13 cellular contexts compared by ENCODE assay signal in genomic region chr16:57976331-57976796, GRCh38. TPM values are rescaled to one million over a fixed set of nuclear protein-coding genes. Genes with fewer than 3 reads are reported as not detected.
A peak's percentile ranks its signal among the peaks of the same experiment; 100 is the strongest.
DNase-seq lines count a peak whose midpoint lies in the region; ATAC-seq and TF ChIP-seq lines count a peak whose summit lies in the region.
"Had no signal": no experiment of that assay in that cellular context is flagged by ENCODE, and none has a peak within 500 bp of the region (broad histone marks: within the 10 kb centered on the region; RNA-seq: fewer than 3 reads in every experiment).

No MANE protein-coding gene starts in this region.

- POLR2A ChIA-PET in MCF 10A (lab: Yijun Ruan, JAX), result no interaction called here

- WGBS in right cardiac atrium, result 46% methylated on average over 2 of the region's 2 CpGs

- H3K4me3 Mint-ChIP-seq in MCF 10A (ENCODE audit: unreplicated experiment), result no peak overlapping the region
- no peak overlapping the region for H3K4me3 Mint-ChIP-seq in mesothelial cell of epicardium
- H3K4me3 Mint-ChIP-seq in activated naive CD8-positive, alpha-beta T cell treated with anti-CD3 and anti-CD28 coated beads, Interleukin-2, amount 50 U/mL, for 24 hours, result no peak overlapping the region
- H3K4me3 Mint-ChIP-seq: stimulated activated naive CD8-positive, alpha-beta T cell treated with anti-CD3 and anti-CD28 coated beads, Interleukin-15, amount 100 ng/mL, for 72 hours had no signal

- intact Hi-C loops in MCF 10A (cut with micrococcal nuclease) (no loop called here), right cardiac atrium (cut with DNase I) (no loop called here)

- H3K36me3 Mint-ChIP-seq in MCF 10A (ENCODE audit: insufficient read depth, unreplicated experiment) (no peaks in the 10 kb centered on the region), mesothelial cell of epicardium (no peaks in the 10 kb centered on the region)
- H3K36me3 Mint-ChIP-seq in activated naive CD8-positive, alpha-beta T cell treated with anti-CD3 and anti-CD28 coated beads, Interleukin-2, amount 50 U/mL, for 24 hours (ENCODE audit: low read depth), result no peaks in the 10 kb centered on the region

- CTCF ChIA-PET in MCF 10A (lab: Yijun Ruan, JAX), result interaction anchor here (0.8 to 1.5 kb wide), 4 partner anchors 9 to 220 kb away, joined by 3 to 4 read pairs (median 3); no protein-coding TSS in a partner anchor

- no peaks in the 10 kb centered on the region for H3K27me3 Mint-ChIP-seq in MCF 10A (ENCODE audit: insufficient read depth, unreplicated experiment)
- peaks cover 2% of the 10 kb centered on the region for H3K27me3 Mint-ChIP-seq in mesothelial cell of epicardium (ENCODE audit: low read depth)
- H3K27me3 Mint-ChIP-seq in activated naive CD8-positive, alpha-beta T cell treated with anti-CD3 and anti-CD28 coated beads, Interleukin-2, amount 50 U/mL, for 24 hours, result no peaks in the 10 kb centered on the region
- H3K27me3 Mint-ChIP-seq: stimulated activated naive CD8-positive, alpha-beta T cell treated with anti-CD3 and anti-CD28 coated beads, Interleukin-15, amount 100 ng/mL, for 72 hours had no signal

- ATAC-seq in right cardiac atrium (peak; percentile 84 to 89), HG03442 (IDR thresholded peaks at IDR 0.05; ENCODE audit: unreplicated experiment) (no peak)
- no peak for ATAC-seq in activated naive CD8-positive, alpha-beta T cell treated with anti-CD3 and anti-CD28 coated beads, Interleukin-2, amount 50 U/mL, for 24 hours
- ATAC-seq: stimulated activated naive CD8-positive, alpha-beta T cell treated with anti-CD3 and anti-CD28 coated beads, Interleukin-15, amount 100 ng/mL, for 72 hours had no signal

- H3K9me3 Mint-ChIP-seq in MCF 10A (ENCODE audit: unreplicated experiment), result no peaks in the 10 kb centered on the region
- no peaks in the 10 kb centered on the region for H3K9me3 Mint-ChIP-seq in mesothelial cell of epicardium
- H3K9me3 Mint-ChIP-seq in activated naive CD8-positive, alpha-beta T cell treated with anti-CD3 and anti-CD28 coated beads, Interleukin-2, amount 50 U/mL, for 24 hours, result no peaks in the 10 kb centered on the region
- H3K9me3 Mint-ChIP-seq: stimulated activated naive CD8-positive, alpha-beta T cell treated with anti-CD3 and anti-CD28 coated beads, Interleukin-15, amount 100 ng/mL, for 72 hours had no signal

- H3K27ac Mint-ChIP-seq in MCF 10A (ENCODE audit: low read depth, unreplicated experiment), result no peak overlapping the region
- H3K27ac Mint-ChIP-seq in mesothelial cell of epicardium, result no peak overlapping the region
- no peak overlapping the region for H3K27ac Mint-ChIP-seq in activated naive CD8-positive, alpha-beta T cell treated with anti-CD3 and anti-CD28 coated beads, Interleukin-2, amount 50 U/mL, for 24 hours
- H3K27ac Mint-ChIP-seq: stimulated activated naive CD8-positive, alpha-beta T cell treated with anti-CD3 and anti-CD28 coated beads, Interleukin-15, amount 100 ng/mL, for 72 hours had no signal

- TF ChIP-seq CTCF in MCF 10A (IDR thresholded peaks at IDR 0.05; ENCODE audit: unreplicated experiment), result no peak
- TF ChIP-seq CTCF in retinal pigment epithelial cell (conservative IDR thresholded peaks at IDR 0.05; ENCODE audit: low read depth, low read length), result no peak
- no peak for TF ChIP-seq CTCF in mesothelial cell of epicardium (IDR thresholded peaks at IDR 0.05; ENCODE audit: unreplicated experiment)

- peak overlapping the region; percentile 30 for H3K27ac ChIP-seq in right cardiac atrium (ENCODE audit: low read length)
- H3K27ac ChIP-seq: ovary had no signal

- no peak for DNase-seq in NT2/D1 (ENCODE audit: low read depth, low spot score)
- DNase-seq in MCF 10A (ENCODE audit: unreplicated experiment), result peak; percentile 46
- peak in 1 of 3 donors; percentile 6 for DNase-seq in right cardiac atrium
- peak; percentile 21 for DNase-seq in retinal pigment epithelial cell (ENCODE audit: low read depth)
- DNase-seq in mesothelial cell of epicardium (ENCODE audit: low spot score in 2 of 2, unreplicated experiment in 2 of 2), result no peak
- no peak for DNase-seq in activated naive CD8-positive, alpha-beta T cell treated with anti-CD3 and anti-CD28 coated beads, Interleukin-2, amount 50 U/mL, for 24 hours
- DNase-seq in GM19238 (ENCODE audit: insufficient read length, low spot score), result no peak
- DNase-seq: Caco-2; NCI-H2107; ovary; stimulated activated CD4-positive, alpha-beta T cell treated with anti-CD3 and anti-CD28 coated beads, Interleukin-4, amount 100 ng/mL, for 1 hour; stimulated activated naive CD8-positive, alpha-beta T cell treated with anti-CD3 and anti-CD28 coated beads, Interleukin-15, amount 100 ng/mL, for 72 hours had no signal

- H3K4me1 Mint-ChIP-seq in MCF 10A (ENCODE audit: insufficient read depth, unreplicated experiment) (no peaks in the 10 kb centered on the region), mesothelial cell of epicardium (no peaks in the 10 kb centered on the region)
- no peaks in the 10 kb centered on the region for H3K4me1 Mint-ChIP-seq in activated naive CD8-positive, alpha-beta T cell treated with anti-CD3 and anti-CD28 coated beads, Interleukin-2, amount 50 U/mL, for 24 hours

- H3K4me1 ChIP-seq in NT2/D1 (ENCODE audit: insufficient read depth, insufficient read length) (peaks cover 14% of the 10 kb centered on the region), right cardiac atrium (ENCODE audit: control insufficient read depth, insufficient read depth, low read length) (peaks cover 6% of the 10 kb centered on the region)

- no peak overlapping the region for H3K4me3 ChIP-seq in NT2/D1 (ENCODE audit: insufficient read length, low read depth)
- H3K4me3 ChIP-seq in right cardiac atrium (ENCODE audit: low read length), result no peak overlapping the region
- H3K4me3 ChIP-seq in retinal pigment epithelial cell (ENCODE audit: low read length), result no peak overlapping the region
- H3K4me3 ChIP-seq: ovary had no signal

- no TSS peak for BruUV-seq in MCF 10A (replicated peaks; lab: Mats Ljungman, UMichigan)

- H3K27me3 ChIP-seq in NT2/D1 (ENCODE audit: insufficient read depth, insufficient read length) (no peaks in the 10 kb centered on the region), right cardiac atrium (ENCODE audit: control insufficient read depth, insufficient read depth) (no peaks in the 10 kb centered on the region)
- H3K27me3 ChIP-seq: ovary had no signal

- H3K9ac ChIP-seq in NT2/D1 (ENCODE audit: insufficient read length, low read depth), result peak overlapping the region; percentile 11

- no peaks in the 10 kb centered on the region for H3K9me3 ChIP-seq in NT2/D1 (ENCODE audit: insufficient read depth, low read length)
- no peaks in the 10 kb centered on the region for H3K9me3 ChIP-seq in right cardiac atrium (ENCODE audit: control insufficient read depth, low read length)
- H3K9me3 ChIP-seq: Caco-2, ovary had no signal

- H3K36me3 ChIP-seq in NT2/D1 (ENCODE audit: insufficient read depth, insufficient read length, low read length), result no peaks in the 10 kb centered on the region
- H3K36me3 ChIP-seq: ovary had no signal

RNA-seq across cellular contexts. Expression of gene CNGB1, which starts 5.4 kb away (rescaled TPM):
- 0.17 TPM in 1 of 2 replicates, not detected in the other for total RNA-seq in MCF 10A (2022)
- not detected for total RNA-seq in right cardiac atrium
- not detected for polyA plus RNA-seq in right cardiac atrium
- 0.07 to 0.27 TPM (median 0.14 TPM) in 3 replicates for total RNA-seq in mesothelial cell of epicardium
- total RNA-seq: Caco-2 had no signal
- polyA plus RNA-seq: ovary had no signal

RNA-seq across cellular contexts. Expression of gene ZNF319, which starts 24.1 kb away (rescaled TPM):
- 12.6 and 16.3 TPM in 2 replicates for total RNA-seq in MCF 10A (2022)
- 1 to 10 TPM; 5.5 to 9.2 (median 7.9) TPM for total RNA-seq in right cardiac atrium
- polyA plus RNA-seq in right cardiac atrium, result 6.3 TPM
- total RNA-seq in mesothelial cell of epicardium, result 13.5 to 16.5 TPM (median 15.0 TPM) in 3 replicates

RNA-seq across cellular contexts. Expression of gene USB1, which starts 24.8 kb away (rescaled TPM):
- total RNA-seq in MCF 10A (2022), result 49.2 and 57.1 TPM in 2 replicates
- total RNA-seq in right cardiac atrium, result 10 to 100 TPM; 24.5 to 35.3 (median 29.3) TPM
- polyA plus RNA-seq in right cardiac atrium, result 25.9 TPM
- 34.5 to 38.3 TPM (median 36.3 TPM) in 3 replicates for total RNA-seq in mesothelial cell of epicardium

RNA-seq across cellular contexts. Expression of gene MMP15, which starts 49.2 kb away (rescaled TPM):
- total RNA-seq in MCF 10A (2022) (1.3 and 1.7 TPM in 2 replicates), right cardiac atrium (10 to 100 TPM; 51.2 to 72.6 (median 64.8) TPM), mesothelial cell of epicardium (16.2 to 17.8 TPM (median 16.3 TPM) in 3 replicates)
- polyA plus RNA-seq in right cardiac atrium, result 41.2 TPM

Comparison
In these comparisons a context has a peak if more than half of its experiments do, and no peak if none do; other contexts are left out.
1. DNase-seq: peak in MCF 10A (single experiment) and retinal pigment epithelial cell (single experiment); none in NT2/D1 (single experiment), mesothelial cell of epicardium (0 of 2), activated naive CD8-positive, alpha-beta T cell treated with anti-CD3 and anti-CD28 coated beads, Interleukin-2, amount 50 U/mL, for 24 hours (single experiment) and GM19238 (single experiment).
2. ATAC-seq: peak in right cardiac atrium (2 of 2); none in activated naive CD8-positive, alpha-beta T cell treated with anti-CD3 and anti-CD28 coated beads, Interleukin-2, amount 50 U/mL, for 24 hours (single experiment) and HG03442 (single experiment).